In the genomic region with DNA sequence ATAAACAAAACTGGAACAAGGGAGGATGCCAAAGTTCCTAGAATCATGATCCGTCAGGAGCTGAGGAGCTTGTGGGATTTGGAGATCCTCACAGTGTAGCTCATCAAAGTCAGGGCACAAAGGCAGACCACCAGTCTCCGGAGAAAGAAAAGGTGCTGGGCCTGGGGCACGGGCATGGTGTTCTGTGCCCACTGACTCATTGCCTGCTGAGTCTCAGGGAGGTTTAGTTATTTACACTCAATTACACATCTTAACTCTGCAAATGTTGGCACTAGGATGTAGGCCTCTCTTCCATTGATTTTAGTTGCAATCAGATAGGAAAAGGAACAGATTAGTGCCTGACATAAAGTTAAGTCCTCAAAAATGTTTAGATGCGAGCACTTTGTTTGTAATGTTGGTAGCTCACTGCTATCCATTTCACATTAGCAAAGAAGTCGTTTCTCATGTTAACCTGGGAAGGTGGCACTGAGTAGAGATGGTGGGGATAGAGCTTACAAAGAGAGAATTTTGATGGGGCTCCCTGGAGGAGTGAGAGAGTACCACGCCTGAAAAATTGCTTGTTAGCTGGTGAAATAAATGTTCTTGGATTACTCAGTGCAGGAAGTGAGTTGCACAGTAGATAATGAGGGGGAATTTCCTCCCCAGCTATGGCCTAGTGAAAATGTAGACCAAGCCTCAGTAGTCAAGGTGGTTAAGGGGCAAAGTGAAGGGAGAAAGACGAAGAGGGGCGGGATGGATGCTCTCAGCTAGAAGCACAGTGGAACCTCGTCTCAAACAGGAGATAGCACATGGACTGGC, we compare ENCODE assay signal across 12 cellular contexts.
DNase-seq lines count a peak whose midpoint lies in the region; TF ChIP-seq lines count a peak whose summit lies in the region.
"Had no signal": no experiment of that assay in that cellular context is flagged by ENCODE, and none has a peak within 500 bp of the region (broad histone marks: within the 10 kb centered on the region; RNA-seq: fewer than 3 reads in every experiment).

No MANE protein-coding gene starts in this region.

- peak overlapping the region; percentile 99 for H3K27ac ChIP-seq in ACC112 (ENCODE audit: low read depth, low read length)
- H3K27ac ChIP-seq: parathyroid adenoma had no signal

- no peak for TF ChIP-seq CTCF in MCF 10A (IDR thresholded peaks at IDR 0.05; ENCODE audit: unreplicated experiment)

- H2AFZ ChIP-seq in ACC112 (ENCODE audit: low read length, unreplicated experiment) = peak overlapping the region; percentile 56
- H2AFZ ChIP-seq: parathyroid adenoma had no signal

- H3K27ac Mint-ChIP-seq in MCF 10A (ENCODE audit: low read depth, unreplicated experiment) = peak overlapping the region; percentile 91
- H3K27ac Mint-ChIP-seq: activated T-helper 1 cell treated with anti-CD3 and anti-CD28 coated beads, Interleukin-12 subunit alpha, Interleukin-12 subunit beta, Interleukin-2, Interleukin-4 antibody, amounts not matched to agents 30 ng/mL and 10 ng/mL and 1 ng/mL, durations not matched to agents 14 hours and 24 hours and 36 hours had no signal

- H3K36me3 ChIP-seq in ACC112 (ENCODE audit: insufficient read depth, low read length) = no peaks in the 10 kb centered on the region

- H3K4me1 Mint-ChIP-seq in MCF 10A (ENCODE audit: insufficient read depth, unreplicated experiment) = peaks cover 38% of the 10 kb centered on the region

- H3K36me3 Mint-ChIP-seq in MCF 10A (ENCODE audit: insufficient read depth, unreplicated experiment) = no peaks in the 10 kb centered on the region

- CTCF ChIA-PET in MCF 10A (lab: Yijun Ruan, JAX) = interaction anchor here (0.7 to 2.6 kb wide), 4 partner anchors 9 to 60 kb away, joined by 4 to 6 read pairs (median 4); no protein-coding TSS in a partner anchor

- no peaks in the 10 kb centered on the region for H3K9me3 Mint-ChIP-seq in MCF 10A (ENCODE audit: unreplicated experiment)

- DNase-seq in Kasumi-1 (lab: John Stamatoyannopoulos, UW) = peak; percentile 10 to 22
- peak; percentile 59 for DNase-seq in MCF 10A (ENCODE audit: unreplicated experiment)
- DNase-seq in lung microvascular endothelial cell (ENCODE audit: low read depth in 2 of 2) = peak; percentile 48 to 81
- DNase-seq in cerebellar cortex (ENCODE audit: low spot score) = no peak
- DNase-seq in SKM-1 (lab: John Stamatoyannopoulos, UW; ENCODE audit: unreplicated experiment) = no peak
- DNase-seq in activated CD4-positive, alpha-beta T cell treated with anti-CD3 and anti-CD28 coated beads, Interleukin-2, amount 50 U/mL, for 1 hour = no peak
- DNase-seq in HK-2 (ENCODE audit: unreplicated experiment) = no peak
- DNase-seq: NCI-H774, T-helper 9 cell had no signal

- no TSS peak for BruUV-seq in MCF 10A (replicated peaks; lab: Mats Ljungman, UMichigan)

- no peaks in the 10 kb centered on the region for H3K27me3 Mint-ChIP-seq in MCF 10A (ENCODE audit: insufficient read depth, unreplicated experiment)

- no peak overlapping the region for H3K4me3 Mint-ChIP-seq in MCF 10A (ENCODE audit: unreplicated experiment)
- H3K4me3 Mint-ChIP-seq: activated T-helper 1 cell treated with anti-CD3 and anti-CD28 coated beads, Interleukin-12 subunit alpha, Interleukin-12 subunit beta, Interleukin-2, Interleukin-4 antibody, amounts not matched to agents 30 ng/mL and 10 ng/mL and 1 ng/mL, durations not matched to agents 14 hours and 24 hours and 36 hours had no signal

- POLR2A ChIA-PET in MCF 10A (lab: Yijun Ruan, JAX) = interaction anchor here (0.6 to 6.8 kb wide), 5 partner anchors 13 to 908 kb away, joined by 3 to 70 read pairs (median 5); no protein-coding TSS in a partner anchor

- intact Hi-C loops in MCF 10A (cut with micrococcal nuclease) = no loop called here

- peaks cover 57% of the 10 kb centered on the region for H3K4me1 ChIP-seq in ACC112 (ENCODE audit: control insufficient read depth, insufficient read depth, low read length, unreplicated experiment)
- H3K4me1 ChIP-seq: parathyroid adenoma had no signal

- no peaks in the 10 kb centered on the region for H3K27me3 ChIP-seq in ACC112 (ENCODE audit: insufficient read depth, low read length)

- no peak overlapping the region; the same call in 1 of the 2 replicates for H3K4me3 ChIP-seq in ACC112 (ENCODE audit: low read depth, low read length)

- no peaks in the 10 kb centered on the region for H3K79me2 ChIP-seq in ACC112 (ENCODE audit: control insufficient read depth, insufficient read depth, low read length, unreplicated experiment)

Comparison
In these comparisons a context has a peak if more than half of its experiments do, and no peak if none do; other contexts are left out.
1. DNase-seq: peak in Kasumi-1 (2 of 2), MCF 10A (single experiment) and lung microvascular endothelial cell (2 of 2); none in cerebellar cortex (single experiment), SKM-1 (single experiment), activated CD4-positive, alpha-beta T cell treated with anti-CD3 and anti-CD28 coated beads, Interleukin-2, amount 50 U/mL, for 1 hour (single experiment) and HK-2 (single experiment).